15 cellular contexts compared by ENCODE assay signal in genomic region chr1:230191839-230192238, GRCh38.
DNase-seq lines count a peak whose midpoint lies in the region; TF ChIP-seq lines count a peak whose summit lies in the region.
"Had no signal": no experiment of that assay in that cellular context is flagged by ENCODE, and none has a peak within 500 bp of the region (broad histone marks: within the 10 kb centered on the region; RNA-seq: fewer than 3 reads in every experiment).

No MANE protein-coding gene starts in this region.

- in situ Hi-C loops in transverse colon (cut with MboI; ENCODE audit: low pct_ligation_motif_present in 1 of 4, low pct_unique_long_range_greater_than_20kb in 1 of 4, low sequenced_read_pairs in 3 of 4): no loop called here

- TF ChIP-seq POLR2A in transverse colon (IDR thresholded peaks at IDR 0.05): no peak

- H3K4me3 ChIP-seq in dorsolateral prefrontal cortex: no peak overlapping the region
- H3K4me3 ChIP-seq in neutrophil (ENCODE audit: low read depth in 1 of 2, low read length in 1 of 2): peak overlapping the region in 1 of 2 experiments; percentile 2
- H3K4me3 ChIP-seq in transverse colon: no peak overlapping the region

- no peaks in the 10 kb centered on the region for H3K27me3 ChIP-seq in dorsolateral prefrontal cortex
- H3K27me3 ChIP-seq in neutrophil: no peaks in the 10 kb centered on the region
- H3K27me3 ChIP-seq in transverse colon: no peaks in the 10 kb centered on the region

- H3K27ac ChIP-seq in dorsolateral prefrontal cortex: peak overlapping the region in 40 of 59 donors; percentile 1 to 80 (median 56)
- peak overlapping the region; percentile 75 for H3K27ac ChIP-seq in neutrophil
- H3K27ac ChIP-seq in transverse colon: peak overlapping the region; percentile 45 to 75 (median 64)
- H3K27ac ChIP-seq: KMS-11 had no signal

- DNase-seq in NCI-H748 (lab: John Stamatoyannopoulos, UW; ENCODE audit: unreplicated experiment) (peak; percentile 51), NCI-H748 treated with DMSO at 0.1 percent for 48 hours (lab: John Stamatoyannopoulos, UW) (no peak), dorsolateral prefrontal cortex (no peak), transverse colon (no peak), glomerular visceral epithelial cell (ENCODE audit: extremely low spot score) (no peak), NCI-H128 (lab: John Stamatoyannopoulos, UW; ENCODE audit: unreplicated experiment) (no peak), HuH-7.5 (ENCODE audit: low spot score) (no peak)
- DNase-seq: activated CD4-positive, alpha-beta memory T cell treated with anti-CD3 and anti-CD28 coated beads for 36 hours; activated T-cell treated with anti-CD3 and anti-CD28 coated beads, Interleukin-2, amount 50 U/mL, for 72 hours; CD4-positive, alpha-beta T cell; NCI-H1417 treated with DMSO at 0.1 percent for 48 hours; posterior cingulate gyrus; stimulated activated CD4-positive, alpha-beta T cell treated with anti-CD3 and anti-CD28 coated beads, Interleukin-15, amount 100 ng/mL, for 24 hours had no signal

- peaks cover 25 to 28% of the 10 kb centered on the region in 2 experiments for H3K4me1 ChIP-seq in neutrophil (ENCODE audit: control insufficient read depth in 1 of 2, insufficient read depth in 1 of 2, low read depth in 1 of 2, low read length in 1 of 2)
- H3K4me1 ChIP-seq in transverse colon: peaks cover 0 to 32% (median 8%) of the 10 kb centered on the region in 4 donors

- TF ChIP-seq EP300 in transverse colon (IDR thresholded peaks at IDR 0.05; ENCODE audit: low read depth): no peak

- H3K9me3 ChIP-seq in neutrophil (no peaks in the 10 kb centered on the region), transverse colon (no peaks in the 10 kb centered on the region)

- intact Hi-C loops in dorsolateral prefrontal cortex (cut with DNase I): no loop called here
- intact Hi-C loops in transverse colon (cut with DNase I; ENCODE audit: low total_unique reads): no loop called here

- 84% methylated on average over 4 of the region's 4 CpGs; no CpG with 5 or more reads in 1 of the 2 donors for WGBS in transverse colon (ENCODE audit: low coverage in 1 of 2), 2 donors

- TF ChIP-seq CTCF in dorsolateral prefrontal cortex (IDR thresholded peaks at IDR 0.05 in 54 of 56, conservative IDR thresholded peaks at IDR 0.05 in 2 of 56; ENCODE audit: low read depth in 1 of 56, partially characterized antibody in 56 of 56) (no peak), neutrophil (IDR thresholded peaks at IDR 0.05) (no peak), transverse colon (IDR thresholded peaks at IDR 0.05) (no peak)

- no peaks in the 10 kb centered on the region for H3K36me3 ChIP-seq in neutrophil
- H3K36me3 ChIP-seq in transverse colon: no peaks in the 10 kb centered on the region
